30 cellular contexts compared by ENCODE assay signal in the genomic region with DNA sequence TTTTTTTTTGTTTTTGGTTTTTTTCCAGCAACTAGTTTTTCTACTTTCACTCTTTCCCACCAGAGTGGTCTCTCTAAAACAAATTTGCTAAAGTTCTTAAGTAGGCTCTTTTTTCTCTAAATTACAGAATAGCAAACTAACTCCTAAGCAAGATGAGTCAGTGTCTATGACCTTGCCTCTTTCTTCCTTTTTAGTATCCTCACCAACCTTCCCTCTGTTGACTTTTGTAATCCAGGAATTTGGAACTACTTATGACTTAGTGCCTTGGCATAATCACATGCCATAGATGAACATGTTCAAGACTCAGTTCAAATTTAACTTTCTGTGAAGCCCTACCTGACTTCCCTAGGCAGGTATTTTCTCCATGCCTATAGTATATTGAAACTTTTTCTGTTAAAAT. TPM values are rescaled to one million over a fixed set of nuclear protein-coding genes. Genes with fewer than 3 reads are reported as not detected.
DNase-seq lines count a peak whose midpoint lies in the region; ATAC-seq, FAIRE-seq and TF ChIP-seq lines count a peak whose summit lies in the region.
"Had no signal": no experiment of that assay in that cellular context is flagged by ENCODE, and none has a peak within 500 bp of the region (broad histone marks: within the 10 kb centered on the region; RNA-seq: fewer than 3 reads in every experiment).

No MANE protein-coding gene starts in this region.

- no peak overlapping the region for H2AFZ ChIP-seq in astrocyte (ENCODE audit: low read depth, low read length)

- CTCF ChIA-PET in A549 (lab: Yijun Ruan, JAX): no interaction called here

- no peaks in the 10 kb centered on the region for H3K9me3 Mint-ChIP-seq in astrocyte (ENCODE audit: unreplicated experiment)
- H3K9me3 Mint-ChIP-seq: effector memory CD8-positive, alpha-beta T cell; naive thymus-derived CD8-positive, alpha-beta T cell; T-helper 2 cell treated with Interferon-gamma antibody and Interleukin-4, amounts not matched to agents 5 μg/mL and 100 μg/mL, for 36 hours had no signal

- H3K27ac Mint-ChIP-seq in astrocyte (ENCODE audit: unreplicated experiment): peak overlapping the region; percentile 35
- H3K27ac Mint-ChIP-seq: B cell; effector memory CD8-positive, alpha-beta T cell; naive thymus-derived CD8-positive, alpha-beta T cell; T-helper 2 cell treated with Interferon-gamma antibody and Interleukin-4, amounts not matched to agents 5 μg/mL and 100 μg/mL, for 36 hours had no signal

- H3K4me1 Mint-ChIP-seq in astrocyte (ENCODE audit: low read depth, unreplicated experiment): peaks cover 15% of the 10 kb centered on the region
- H3K4me1 Mint-ChIP-seq: B cell; naive thymus-derived CD8-positive, alpha-beta T cell had no signal

- H3K9me3 ChIP-seq in A549 (no peaks in the 10 kb centered on the region), astrocyte (ENCODE audit: insufficient read depth, low read depth, low read length) (no peaks in the 10 kb centered on the region)
- H3K9me3 ChIP-seq: esophagus muscularis mucosa, gastrocnemius medialis, transverse colon had no signal

- H3K36me3 ChIP-seq in astrocyte (ENCODE audit: insufficient read depth, low read length): no peaks in the 10 kb centered on the region
- H3K36me3 ChIP-seq: esophagus muscularis mucosa, gastrocnemius medialis, transverse colon had no signal

- H3K4me2 ChIP-seq in A549 (peak overlapping the region; percentile 25; the same call in 2 of the 3 replicates), astrocyte (ENCODE audit: low read length) (no peak overlapping the region)

- peak in 1 of 2 experiments; percentile 12 for DNase-seq in A549 (ENCODE audit: low read depth in 1 of 2, low spot score in 1 of 2)
- peak; percentile 25 for DNase-seq in HCEC 1CT
- peak; percentile 12 for DNase-seq in astrocyte (ENCODE audit: low read depth)
- DNase-seq in iris pigment epithelial cell (ENCODE audit: low read depth): peak; percentile 26
- DNase-seq in GM19240 (ENCODE audit: insufficient read length, low spot score): no peak
- DNase-seq in stimulated activated CD4-positive, alpha-beta T cell treated with anti-CD3 and anti-CD28 coated beads, Interleukin-4, amount 100 ng/mL, for 4 hours: no peak
- DNase-seq in HPDE6-E6E7 (ENCODE audit: extremely low spot score): no peak
- DNase-seq: activated CD4-positive, alpha-beta T cell treated with anti-CD3 and anti-CD28 coated beads for 4 hours; activated gamma-delta T cell; activated T-cell treated with anti-CD3 and anti-CD28 coated beads, Interleukin-2, amount 50 U/mL, for 1 hour; amniotic stem cell; caudate nucleus; cortex of kidney; effector memory CD8-positive, alpha-beta T cell; gastrocnemius medialis; left ventricle myocardium superior; naive thymus-derived CD8-positive, alpha-beta T cell; NCI-H1048; NCI-H1694; NCI-H2171 treated with DMSO at 0.1 percent for 48 hours; NCI-H524 treated with DMSO at 0.1 percent for 48 hours; nucleus accumbens; SHP77 treated with DMSO at 0.1 percent for 48 hours; transverse colon had no signal

- TF ChIP-seq CTCF in A549 (IDR thresholded peaks at IDR 0.05): no peak
- no peak for TF ChIP-seq CTCF in astrocyte (IDR thresholded peaks at IDR 0.05; ENCODE audit: insufficient read depth, low read depth, low read length)

- peaks cover 4% of the 10 kb centered on the region for H3K36me3 Mint-ChIP-seq in astrocyte (ENCODE audit: low read depth, unreplicated experiment)

- POLR2A ChIA-PET in A549 (lab: Yijun Ruan, JAX): no interaction called here

- H3K27me3 ChIP-seq in astrocyte (ENCODE audit: insufficient read depth, low read length): no peaks in the 10 kb centered on the region
- H3K27me3 ChIP-seq: esophagus muscularis mucosa, gastrocnemius medialis, transverse colon had no signal

- no peaks in the 10 kb centered on the region for H3K27me3 Mint-ChIP-seq in astrocyte (ENCODE audit: low read depth, unreplicated experiment)
- H3K27me3 Mint-ChIP-seq: effector memory CD8-positive, alpha-beta T cell; naive thymus-derived CD8-positive, alpha-beta T cell had no signal

- no peak for TF ChIP-seq EP300 in A549 (IDR thresholded peaks at IDR 0.05)

- ATAC-seq in A549 (no peak), GM19463 (IDR thresholded peaks at IDR 0.05; ENCODE audit: unreplicated experiment) (no peak)
- ATAC-seq: effector memory CD8-positive, alpha-beta T cell; gastrocnemius medialis; left ventricle myocardium superior; naive thymus-derived CD8-positive, alpha-beta T cell had no signal

- TF ChIP-seq RAD21 in A549 (conservative IDR thresholded peaks at IDR 0.05 in 1 of 2, IDR thresholded peaks at IDR 0.05 in 1 of 2): no peak

- H3K4me1 ChIP-seq in A549 (peaks cover 18% of the 10 kb centered on the region), astrocyte (ENCODE audit: insufficient read depth, low read length) (no peaks in the 10 kb centered on the region)
- H3K4me1 ChIP-seq: esophagus muscularis mucosa, gastrocnemius medialis, transverse colon had no signal

- H3K27ac ChIP-seq in A549 (peak overlapping the region; percentile 25 to 44; a peak in 1 of 6 replicates), astrocyte (ENCODE audit: low read depth, low read length) (no peak overlapping the region)
- H3K27ac ChIP-seq: esophagus muscularis mucosa, gastrocnemius medialis, transverse colon had no signal

- no peak for TF ChIP-seq POLR2A in A549 (IDR thresholded peaks at IDR 0.05; ENCODE audit: low read length)

- FAIRE-seq in A549 (lab: Jason Lieb, UNC): no peak
- no peak for FAIRE-seq in astrocyte (lab: Jason Lieb, UNC)
- FAIRE-seq: A204.1, G401.6 had no signal

- no peaks in the 10 kb centered on the region for H4K20me1 ChIP-seq in astrocyte (ENCODE audit: insufficient read depth, low read length)

- H3K4me3 Mint-ChIP-seq in astrocyte (ENCODE audit: unreplicated experiment): no peak overlapping the region
- H3K4me3 Mint-ChIP-seq: B cell; effector memory CD8-positive, alpha-beta T cell; naive thymus-derived CD8-positive, alpha-beta T cell; T-helper 2 cell treated with Interferon-gamma antibody and Interleukin-4, amounts not matched to agents 5 μg/mL and 100 μg/mL, for 36 hours had no signal

- no peaks in the 10 kb centered on the region for H3K79me2 ChIP-seq in astrocyte (ENCODE audit: insufficient read depth, low read length)

- H3K4me3 ChIP-seq in A549 (no peak overlapping the region), astrocyte (ENCODE audit: insufficient read depth, low read depth, low read length) (no peak overlapping the region)
- H3K4me3 ChIP-seq: esophagus muscularis mucosa, gastrocnemius medialis, transverse colon had no signal

- no peak overlapping the region for H3K9ac ChIP-seq in astrocyte (ENCODE audit: low read length)

TF ChIP-seq in A549, 52 proteins besides CTCF, POLR2A, EP300 and RAD21:
- TF ChIP-seq, protein P1, sequence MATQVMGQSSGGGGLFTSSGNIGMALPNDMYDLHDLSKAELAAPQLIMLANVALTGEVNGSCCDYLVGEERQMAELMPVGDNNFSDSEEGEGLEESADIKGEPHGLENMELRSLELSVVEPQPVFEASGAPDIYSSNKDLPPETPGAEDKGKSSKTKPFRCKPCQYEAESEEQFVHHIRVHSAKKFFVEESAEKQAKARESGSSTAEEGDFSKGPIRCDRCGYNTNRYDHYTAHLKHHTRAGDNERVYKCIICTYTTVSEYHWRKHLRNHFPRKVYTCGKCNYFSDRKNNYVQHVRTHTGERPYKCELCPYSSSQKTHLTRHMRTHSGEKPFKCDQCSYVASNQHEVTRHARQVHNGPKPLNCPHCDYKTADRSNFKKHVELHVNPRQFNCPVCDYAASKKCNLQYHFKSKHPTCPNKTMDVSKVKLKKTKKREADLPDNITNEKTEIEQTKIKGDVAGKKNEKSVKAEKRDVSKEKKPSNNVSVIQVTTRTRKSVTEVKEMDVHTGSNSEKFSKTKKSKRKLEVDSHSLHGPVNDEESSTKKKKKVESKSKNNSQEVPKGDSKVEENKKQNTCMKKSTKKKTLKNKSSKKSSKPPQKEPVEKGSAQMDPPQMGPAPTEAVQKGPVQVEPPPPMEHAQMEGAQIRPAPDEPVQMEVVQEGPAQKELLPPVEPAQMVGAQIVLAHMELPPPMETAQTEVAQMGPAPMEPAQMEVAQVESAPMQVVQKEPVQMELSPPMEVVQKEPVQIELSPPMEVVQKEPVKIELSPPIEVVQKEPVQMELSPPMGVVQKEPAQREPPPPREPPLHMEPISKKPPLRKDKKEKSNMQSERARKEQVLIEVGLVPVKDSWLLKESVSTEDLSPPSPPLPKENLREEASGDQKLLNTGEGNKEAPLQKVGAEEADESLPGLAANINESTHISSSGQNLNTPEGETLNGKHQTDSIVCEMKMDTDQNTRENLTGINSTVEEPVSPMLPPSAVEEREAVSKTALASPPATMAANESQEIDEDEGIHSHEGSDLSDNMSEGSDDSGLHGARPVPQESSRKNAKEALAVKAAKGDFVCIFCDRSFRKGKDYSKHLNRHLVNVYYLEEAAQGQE (IDR thresholded peaks at IDR 0.05): no peak
- TF ChIP-seq FOSL2 (IDR thresholded peaks at IDR 0.05): no peak
- peak; percentile 40; the same call in 1 of the 2 replicates for TF ChIP-seq FOSL2 (CRISPR knock-in tag; IDR thresholded peaks at IDR 0.05)

RNA-seq across cellular contexts. Expression of gene AKAP11, which starts 32.3 kb away (rescaled TPM):
- polyA plus RNA-seq in A549 (2011; rRNA removed) (19.0 and 21.3 TPM in 2 replicates), A549 (2017; fragmentation: RNase III; extraction: RNeasy Plus Mini Kit Qiagen cat#74134 plus additional on column Dnase treatment) (7.2 to 7.6 TPM (median 7.4 TPM) in 3 replicates)
- polyA plus RNA-seq in A549 (2012; cell fraction: cytosol; rRNA removed): 2.3 and 2.7 TPM in 2 replicates
- 1.4 and 2.3 TPM in 2 replicates for polyA plus RNA-seq in A549 (2012; cell fraction: nucleus; rRNA removed)
- polyA minus RNA-seq in A549 (2011; rRNA and poly(A)+ RNA removed): 16.4 and 16.9 TPM in 2 replicates
- total RNA-seq in astrocyte: 29.2 and 29.7 TPM in 2 replicates

Comparison
In these comparisons a context has a peak if more than half of its experiments do, and no peak if none do; other contexts are left out.
1. DNase-seq: peak in HCEC 1CT (single experiment), astrocyte (single experiment) and iris pigment epithelial cell (single experiment); none in GM19240 (single experiment), stimulated activated CD4-positive, alpha-beta T cell treated with anti-CD3 and anti-CD28 coated beads, Interleukin-4, amount 100 ng/mL, for 4 hours (0 of 2) and HPDE6-E6E7 (single experiment).